8 cellular contexts compared by ENCODE assay signal in the genomic region with DNA sequence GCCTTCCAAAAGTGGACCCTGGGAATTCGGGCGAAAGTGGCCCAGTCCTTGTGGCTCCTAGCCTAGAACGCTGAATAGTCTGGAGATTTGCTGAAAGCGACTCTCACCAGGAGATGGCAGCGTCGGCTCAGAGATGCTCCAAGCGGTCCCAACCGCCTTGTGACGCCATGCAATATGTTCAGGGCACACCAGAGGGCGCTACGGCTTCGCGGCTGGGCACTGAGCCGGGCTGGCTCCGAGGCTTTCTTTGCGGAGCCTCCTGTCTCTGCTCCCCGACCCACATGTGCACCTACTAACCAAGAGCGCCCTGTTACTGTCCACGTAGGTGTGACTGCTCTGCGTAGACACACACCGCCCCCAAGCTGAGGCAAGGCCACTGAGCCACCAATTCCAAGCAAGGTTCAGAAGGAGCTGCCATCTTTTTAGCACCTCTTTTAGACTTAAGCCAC. TPM values are rescaled to one million over a fixed set of nuclear protein-coding genes. Genes with fewer than 3 reads are reported as not detected.
DNase-seq lines count a peak whose midpoint lies in the region; ATAC-seq, FAIRE-seq and TF ChIP-seq lines count a peak whose summit lies in the region.

No MANE protein-coding gene starts in this region.

- 2% methylated on average over 15 of the region's 21 CpGs for WGBS in prostate gland

- FAIRE-seq in urothelium cell line (lab: Jason Lieb, UNC) = no peak

- H3K27ac ChIP-seq in prostate gland = no peak overlapping the region

- no peaks in the 10 kb centered on the region for H3K9me3 ChIP-seq in prostate gland

- intact Hi-C loops in Right ventricle myocardium inferior (cut with DNase I) (loop anchor here (1.0 to 5.0 kb wide), 4 partner anchors 348 to 861 kb away; partner anchors contain the start of gene WWOX), prostate gland (cut with DNase I) (loop anchor here (1.0 kb wide), 1 partner anchor 349 kb away; no protein-coding TSS in a partner anchor)

- H3K4me3 ChIP-seq in NB4 (ENCODE audit: low read depth, low read length) (no peak overlapping the region), prostate gland (no peak overlapping the region)

- H3K27me3 ChIP-seq in prostate gland (replicated peaks; ENCODE audit: insufficient read depth) = no peaks in the 10 kb centered on the region

- ATAC-seq in HG02588 (IDR thresholded peaks at IDR 0.05; ENCODE audit: unreplicated experiment) (peak; percentile 99), SK-N-SH treated with all-trans-retinoic acid at 6 μM for 48 hours (peak; percentile 98), Right ventricle myocardium inferior (peak; percentile 96)

- no peaks in the 10 kb centered on the region for H3K4me1 ChIP-seq in prostate gland (replicated peaks)

- no peaks in the 10 kb centered on the region for H3K36me3 ChIP-seq in prostate gland

- peak; percentile 99 for TF ChIP-seq CTCF in GM12872 (IDR thresholded peaks at IDR 0.05; ENCODE audit: insufficient read depth, low read depth, low read length)
- TF ChIP-seq CTCF in NB4 (IDR thresholded peaks at IDR 0.05; ENCODE audit: low read depth, low read length) = peak; percentile 97
- peak; percentile 85 to 100 (median 100) for TF ChIP-seq CTCF in prostate gland (IDR thresholded peaks at IDR 0.05)

- DNase-seq in NB4 (ENCODE audit: low read depth) (peak; percentile 85), Right ventricle myocardium inferior (ENCODE audit: missing footprints) (peak; percentile 92), prostate gland (ENCODE audit: low spot score) (peak; percentile 82), urothelium cell line (ENCODE audit: low spot score) (peak; percentile 86)
- DNase-seq in activated naive CD4-positive, alpha-beta T cell treated with anti-CD3 and anti-CD28 coated beads, Interleukin-2, amount 50 U/mL, for 16 hours = peak; percentile 87

- TF ChIP-seq POLR2A in NB4 (IDR thresholded peaks at IDR 0.05; ENCODE audit: extremely low read depth, insufficient read length) = no peak
- TF ChIP-seq POLR2A in prostate gland (IDR thresholded peaks at IDR 0.05) = no peak

TF ChIP-seq in SK-N-SH treated with all-trans-retinoic acid at 6 μM for 48 hours, 23 proteins besides CTCF, POLR2A, EP300 and RAD21:
- TF ChIP-seq ZNF70 (CRISPR knock-in tag; IDR thresholded peaks at IDR 0.05) (no peak), CSDC2 (CRISPR knock-in tag; IDR thresholded peaks at IDR 0.05) (peak; percentile 42; the same call in 1 of the 2 replicates)
TF ChIP-seq in SK-N-SH treated with all-trans-retinoic acid at 6 μM for 48 hours: peak in this region for 1.

RNA-seq across cellular contexts. Expression of gene SYCE1L, which starts 36.9 kb away (rescaled TPM):
- total RNA-seq in Right ventricle myocardium inferior (not detected), prostate gland (1 to 10 TPM; 2.3 to 3.4 TPM)

RNA-seq across cellular contexts. Expression of gene MON1B, which starts 45.1 kb away (rescaled TPM):
- total RNA-seq in Right ventricle myocardium inferior (14.4 TPM), prostate gland (100 to 1,000 TPM in 1 of 2 donors, 10 to 100 TPM in 1; 53.9 to 116 TPM)
